Comparison of ENCODE assay signal across 8 cellular contexts in the genomic region with DNA sequence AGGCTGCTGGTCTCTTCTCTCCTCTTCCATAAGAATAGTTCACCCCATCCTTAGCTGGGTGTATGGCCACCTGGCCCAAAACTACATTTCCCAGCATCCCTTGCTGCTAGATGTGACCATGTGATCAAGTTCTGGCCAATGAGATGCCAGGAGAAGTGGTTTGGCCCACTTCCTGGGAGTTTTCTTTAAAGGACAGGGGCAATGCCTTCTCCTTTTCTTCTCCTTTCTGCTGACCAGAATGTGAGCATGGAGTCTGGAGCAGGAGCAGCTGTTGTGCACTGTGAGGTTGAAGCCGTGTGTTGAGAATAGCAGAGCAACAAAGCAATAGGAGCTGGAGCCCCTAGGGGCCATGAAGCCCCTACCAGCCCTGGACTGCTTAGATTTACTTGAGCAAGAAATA. TPM values are rescaled to one million over a fixed set of nuclear protein-coding genes. Genes with fewer than 3 reads are reported as not detected.
A peak's percentile ranks its signal among the peaks of the same experiment; 100 is the strongest.
DNase-seq lines count a peak whose midpoint lies in the region; ATAC-seq lines count a peak whose summit lies in the region.

No MANE protein-coding gene starts in this region.

- intact Hi-C loops in cardiac septum (cut with DNase I), result no loop called here

- H3K36me3 ChIP-seq in SJCRH30, result no peaks in the 10 kb centered on the region

- DNase-seq in GF-D8 (lab: John Stamatoyannopoulos, UW), result peak; percentile 25
- DNase-seq in SJCRH30, result peak; percentile 81 to 92
- peak; percentile 82 for DNase-seq in cardiac septum (ENCODE audit: low spot score)
- DNase-seq in putamen (ENCODE audit: low spot score), result peak; percentile 65
- DNase-seq in DMS79 treated with DMSO at 0.1 percent for 48 hours (lab: John Stamatoyannopoulos, UW), result no peak

- no peak overlapping the region for H3K27ac ChIP-seq in SJCRH30

- peaks cover 22% of the 10 kb centered on the region for H3K4me1 ChIP-seq in SJCRH30

- no peak overlapping the region for H3K4me3 ChIP-seq in SJCRH30

- H3K4me1 Mint-ChIP-seq in activated naive CD8-positive, alpha-beta T cell (ENCODE audit: low read depth), result peaks cover 59% of the 10 kb centered on the region

- H3K9me3 Mint-ChIP-seq in activated naive CD8-positive, alpha-beta T cell (ENCODE audit: low read depth), result no peaks in the 10 kb centered on the region

- H3K27me3 ChIP-seq in SJCRH30, result no peaks in the 10 kb centered on the region

- H3K9me3 ChIP-seq in SJCRH30 (replicated peaks), result no peaks in the 10 kb centered on the region

- H3K27me3 Mint-ChIP-seq in activated naive CD8-positive, alpha-beta T cell, result no peaks in the 10 kb centered on the region

- no peaks in the 10 kb centered on the region for H3K36me3 Mint-ChIP-seq in activated naive CD8-positive, alpha-beta T cell

- H3K27ac Mint-ChIP-seq in activated naive CD8-positive, alpha-beta T cell, result peak overlapping the region; percentile 72

- ATAC-seq in HG03354 (IDR thresholded peaks at IDR 0.05; ENCODE audit: poor library complexity, severe bottlenecking, unreplicated experiment) (peak; percentile 40), GM18519 (IDR thresholded peaks at IDR 0.05; ENCODE audit: low FRiP score, unreplicated experiment) (no peak)

- peak overlapping the region; percentile 17 for H3K4me3 Mint-ChIP-seq in activated naive CD8-positive, alpha-beta T cell

RNA-seq across cellular contexts. Expression of gene C9orf50, which starts 36.8 kb away (rescaled TPM):
- not detected in 2 replicates for total RNA-seq in SJCRH30 (2014; rRNA removed; shearing (Covaris generic))
- total RNA-seq in cardiac septum, result 0.22 TPM

RNA-seq across cellular contexts. Expression of gene NTMT1, which starts 41.8 kb away (rescaled TPM):
- 47.8 and 48.5 TPM in 2 replicates for total RNA-seq in SJCRH30 (2014; rRNA removed; shearing (Covaris generic))
- total RNA-seq in cardiac septum, result 49.5 TPM

RNA-seq across cellular contexts. Expression of gene ASB6, which starts 57.8 kb away (rescaled TPM):
- 23.0 and 23.4 TPM in 2 replicates for total RNA-seq in SJCRH30 (2014; rRNA removed; shearing (Covaris generic))
- 10.2 TPM for total RNA-seq in cardiac septum
